1 cellular context compared by ENCODE assay signal in the genomic region with DNA sequence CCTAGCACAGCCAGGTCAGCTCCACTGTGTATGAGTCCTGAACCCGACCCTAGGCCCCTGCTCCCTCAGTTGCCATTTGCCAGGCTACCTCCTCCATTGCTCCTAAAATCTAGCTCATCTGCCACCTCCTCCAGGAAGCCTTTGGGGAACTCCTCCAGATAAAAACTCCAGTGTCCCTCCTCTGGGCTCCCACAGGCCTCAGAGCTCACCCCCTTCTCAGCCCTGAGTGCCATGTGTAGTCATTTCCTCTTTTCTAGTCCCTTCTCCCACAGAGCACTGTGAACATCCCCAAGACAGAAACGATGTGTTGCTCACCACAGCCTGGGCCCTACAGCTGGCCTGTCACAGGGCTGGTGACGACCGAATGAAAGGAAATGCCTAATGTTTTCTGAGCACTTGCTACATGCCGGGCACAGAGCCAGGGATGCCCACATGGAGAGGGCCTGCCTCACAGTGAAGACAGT.
TF ChIP-seq lines count a peak whose summit lies in the region.

No MANE protein-coding gene starts in this region.

TF ChIP-seq in K562, 482 proteins besides CTCF, POLR2A, EP300 and RAD21 (continued from another document):
- TF ChIP-seq, protein P1, sequence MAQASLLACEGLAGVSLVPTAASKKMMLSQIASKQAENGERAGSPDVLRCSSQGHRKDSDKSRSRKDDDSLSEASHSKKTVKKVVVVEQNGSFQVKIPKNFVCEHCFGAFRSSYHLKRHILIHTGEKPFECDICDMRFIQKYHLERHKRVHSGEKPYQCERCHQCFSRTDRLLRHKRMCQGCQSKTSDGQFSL (CRISPR knock-in tag; IDR thresholded peaks at IDR 0.05), result 0 out of 2 replicates have a peak, but pooled peaks have one; percentile 45
- TF ChIP-seq, protein P1 (tag; IDR thresholded peaks at IDR 0.05), result no peak
- TF ChIP-seq BRD4 (IDR thresholded peaks at IDR 0.05) (no peak), ZFP1 (CRISPR knock-in tag; IDR thresholded peaks at IDR 0.05) (no peak), RNF2 (IDR thresholded peaks at IDR 0.05) (no peak), SPI1 (IDR thresholded peaks at IDR 0.05; ENCODE audit: borderline replicate concordance, low read depth, low read length) (peak; percentile 93), FUS (optimal IDR thresholded peaks at IDR 0.05; ENCODE audit: low read depth, low read length) (no peak), GABPA (tag; conservative IDR thresholded peaks at IDR 0.05; ENCODE audit: low read depth) (no peak), E2F3 (CRISPR knock-in tag; IDR thresholded peaks at IDR 0.05) (no peak), THRAP3 (IDR thresholded peaks at IDR 0.05; ENCODE audit: borderline replicate concordance) (no peak), ZC3H8 (IDR thresholded peaks at IDR 0.05) (no peak), SMARCA5 (IDR thresholded peaks at IDR 0.05) (peak; percentile 68; the same call in 1 of the 2 replicates), POLR2AphosphoS2 (IDR thresholded peaks at IDR 0.05; ENCODE audit: low read length) (no peak), ZNF436 (CRISPR knock-in tag; IDR thresholded peaks at IDR 0.05) (peak; percentile 88), ZNF408 (CRISPR knock-in tag; IDR thresholded peaks at IDR 0.05; ENCODE audit: low read depth) (no peak), ZNF224 (CRISPR knock-in tag; IDR thresholded peaks at IDR 0.05) (no peak), ZNF445 (CRISPR knock-in tag; IDR thresholded peaks at IDR 0.05; ENCODE audit: low read depth) (no peak), BCOR (IDR thresholded peaks at IDR 0.05) (peak; percentile 71), ARID1B (IDR thresholded peaks at IDR 0.05) (no peak), ZNF75A (CRISPR knock-in tag; IDR thresholded peaks at IDR 0.05) (peak; percentile 80), FOXJ3 (CRISPR knock-in tag; IDR thresholded peaks at IDR 0.05) (no peak), XRCC5 (IDR thresholded peaks at IDR 0.05; ENCODE audit: low read depth, low read length) (no peak), NR2C1 (IDR thresholded peaks at IDR 0.05) (no peak), NR2C1 (tag; IDR thresholded peaks at IDR 0.05) (no peak), BHLHE40 (IDR thresholded peaks at IDR 0.05; ENCODE audit: low read length) (no peak), NR1H2 (CRISPR knock-in tag; IDR thresholded peaks at IDR 0.05) (no peak), RBFOX2 (IDR thresholded peaks at IDR 0.05; ENCODE audit: low read depth, low read length) (no peak), ZKSCAN8 (CRISPR knock-in tag; IDR thresholded peaks at IDR 0.05) (no peak)
- TF ChIP-seq, protein P2, sequence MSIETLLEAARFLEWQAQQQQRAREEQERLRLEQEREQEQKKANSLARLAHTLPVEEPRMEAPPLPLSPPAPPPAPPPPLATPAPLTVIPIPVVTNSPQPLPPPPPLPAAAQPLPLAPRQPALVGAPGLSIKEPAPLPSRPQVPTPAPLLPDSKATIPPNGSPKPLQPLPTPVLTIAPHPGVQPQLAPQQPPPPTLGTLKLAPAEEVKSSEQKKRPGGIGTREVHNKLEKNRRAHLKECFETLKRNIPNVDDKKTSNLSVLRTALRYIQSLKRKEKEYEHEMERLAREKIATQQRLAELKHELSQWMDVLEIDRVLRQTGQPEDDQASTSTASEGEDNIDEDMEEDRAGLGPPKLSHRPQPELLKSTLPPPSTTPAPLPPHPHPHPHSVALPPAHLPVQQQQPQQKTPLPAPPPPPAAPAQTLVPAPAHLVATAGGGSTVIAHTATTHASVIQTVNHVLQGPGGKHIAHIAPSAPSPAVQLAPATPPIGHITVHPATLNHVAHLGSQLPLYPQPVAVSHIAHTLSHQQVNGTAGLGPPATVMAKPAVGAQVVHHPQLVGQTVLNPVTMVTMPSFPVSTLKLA (conservative IDR thresholded peaks at IDR 0.05), result no peak
- TF ChIP-seq, protein P3, sequence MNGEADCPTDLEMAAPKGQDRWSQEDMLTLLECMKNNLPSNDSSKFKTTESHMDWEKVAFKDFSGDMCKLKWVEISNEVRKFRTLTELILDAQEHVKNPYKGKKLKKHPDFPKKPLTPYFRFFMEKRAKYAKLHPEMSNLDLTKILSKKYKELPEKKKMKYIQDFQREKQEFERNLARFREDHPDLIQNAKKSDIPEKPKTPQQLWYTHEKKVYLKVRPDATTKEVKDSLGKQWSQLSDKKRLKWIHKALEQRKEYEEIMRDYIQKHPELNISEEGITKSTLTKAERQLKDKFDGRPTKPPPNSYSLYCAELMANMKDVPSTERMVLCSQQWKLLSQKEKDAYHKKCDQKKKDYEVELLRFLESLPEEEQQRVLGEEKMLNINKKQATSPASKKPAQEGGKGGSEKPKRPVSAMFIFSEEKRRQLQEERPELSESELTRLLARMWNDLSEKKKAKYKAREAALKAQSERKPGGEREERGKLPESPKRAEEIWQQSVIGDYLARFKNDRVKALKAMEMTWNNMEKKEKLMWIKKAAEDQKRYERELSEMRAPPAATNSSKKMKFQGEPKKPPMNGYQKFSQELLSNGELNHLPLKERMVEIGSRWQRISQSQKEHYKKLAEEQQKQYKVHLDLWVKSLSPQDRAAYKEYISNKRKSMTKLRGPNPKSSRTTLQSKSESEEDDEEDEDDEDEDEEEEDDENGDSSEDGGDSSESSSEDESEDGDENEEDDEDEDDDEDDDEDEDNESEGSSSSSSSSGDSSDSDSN (IDR thresholded peaks at IDR 0.05; ENCODE audit: borderline replicate concordance in 1 of 2, low read depth in 2 of 2, low read length in 2 of 2), result no peak
- TF ChIP-seq, protein P4, sequence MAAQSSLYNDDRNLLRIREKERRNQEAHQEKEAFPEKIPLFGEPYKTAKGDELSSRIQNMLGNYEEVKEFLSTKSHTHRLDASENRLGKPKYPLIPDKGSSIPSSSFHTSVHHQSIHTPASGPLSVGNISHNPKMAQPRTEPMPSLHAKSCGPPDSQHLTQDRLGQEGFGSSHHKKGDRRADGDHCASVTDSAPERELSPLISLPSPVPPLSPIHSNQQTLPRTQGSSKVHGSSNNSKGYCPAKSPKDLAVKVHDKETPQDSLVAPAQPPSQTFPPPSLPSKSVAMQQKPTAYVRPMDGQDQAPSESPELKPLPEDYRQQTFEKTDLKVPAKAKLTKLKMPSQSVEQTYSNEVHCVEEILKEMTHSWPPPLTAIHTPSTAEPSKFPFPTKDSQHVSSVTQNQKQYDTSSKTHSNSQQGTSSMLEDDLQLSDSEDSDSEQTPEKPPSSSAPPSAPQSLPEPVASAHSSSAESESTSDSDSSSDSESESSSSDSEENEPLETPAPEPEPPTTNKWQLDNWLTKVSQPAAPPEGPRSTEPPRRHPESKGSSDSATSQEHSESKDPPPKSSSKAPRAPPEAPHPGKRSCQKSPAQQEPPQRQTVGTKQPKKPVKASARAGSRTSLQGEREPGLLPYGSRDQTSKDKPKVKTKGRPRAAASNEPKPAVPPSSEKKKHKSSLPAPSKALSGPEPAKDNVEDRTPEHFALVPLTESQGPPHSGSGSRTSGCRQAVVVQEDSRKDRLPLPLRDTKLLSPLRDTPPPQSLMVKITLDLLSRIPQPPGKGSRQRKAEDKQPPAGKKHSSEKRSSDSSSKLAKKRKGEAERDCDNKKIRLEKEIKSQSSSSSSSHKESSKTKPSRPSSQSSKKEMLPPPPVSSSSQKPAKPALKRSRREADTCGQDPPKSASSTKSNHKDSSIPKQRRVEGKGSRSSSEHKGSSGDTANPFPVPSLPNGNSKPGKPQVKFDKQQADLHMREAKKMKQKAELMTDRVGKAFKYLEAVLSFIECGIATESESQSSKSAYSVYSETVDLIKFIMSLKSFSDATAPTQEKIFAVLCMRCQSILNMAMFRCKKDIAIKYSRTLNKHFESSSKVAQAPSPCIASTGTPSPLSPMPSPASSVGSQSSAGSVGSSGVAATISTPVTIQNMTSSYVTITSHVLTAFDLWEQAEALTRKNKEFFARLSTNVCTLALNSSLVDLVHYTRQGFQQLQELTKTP (IDR thresholded peaks at IDR 0.05; ENCODE audit: low read depth in 1 of 2, partially characterized antibody in 2 of 2), result no peak
- TF ChIP-seq, protein P5, sequence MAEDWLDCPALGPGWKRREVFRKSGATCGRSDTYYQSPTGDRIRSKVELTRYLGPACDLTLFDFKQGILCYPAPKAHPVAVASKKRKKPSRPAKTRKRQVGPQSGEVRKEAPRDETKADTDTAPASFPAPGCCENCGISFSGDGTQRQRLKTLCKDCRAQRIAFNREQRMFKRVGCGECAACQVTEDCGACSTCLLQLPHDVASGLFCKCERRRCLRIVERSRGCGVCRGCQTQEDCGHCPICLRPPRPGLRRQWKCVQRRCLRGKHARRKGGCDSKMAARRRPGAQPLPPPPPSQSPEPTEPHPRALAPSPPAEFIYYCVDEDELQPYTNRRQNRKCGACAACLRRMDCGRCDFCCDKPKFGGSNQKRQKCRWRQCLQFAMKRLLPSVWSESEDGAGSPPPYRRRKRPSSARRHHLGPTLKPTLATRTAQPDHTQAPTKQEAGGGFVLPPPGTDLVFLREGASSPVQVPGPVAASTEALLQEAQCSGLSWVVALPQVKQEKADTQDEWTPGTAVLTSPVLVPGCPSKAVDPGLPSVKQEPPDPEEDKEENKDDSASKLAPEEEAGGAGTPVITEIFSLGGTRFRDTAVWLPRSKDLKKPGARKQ (CRISPR knock-in tag; IDR thresholded peaks at IDR 0.05), result no peak
